23 cellular contexts compared by ENCODE assay signal in the genomic region with DNA sequence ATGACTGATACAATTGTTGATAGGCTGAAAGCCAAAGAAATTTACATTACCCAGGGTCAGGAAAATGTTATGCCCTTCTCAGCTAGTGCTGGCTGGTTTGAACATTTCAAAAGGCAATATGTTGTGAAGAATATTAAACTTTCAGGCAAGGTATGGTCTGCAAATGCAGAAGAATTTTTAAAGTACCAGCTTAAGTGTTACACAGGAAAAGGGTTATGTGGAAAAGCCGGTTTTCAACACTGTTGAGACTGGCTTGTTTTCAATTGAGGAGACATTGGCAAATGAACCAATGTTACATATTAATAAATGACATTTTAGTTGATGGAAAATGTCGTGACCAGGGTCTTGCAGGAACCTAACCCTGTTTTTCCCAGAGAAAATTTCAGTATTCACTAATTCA.
DNase-seq lines count a peak whose midpoint lies in the region; ATAC-seq and TF ChIP-seq lines count a peak whose summit lies in the region.
"Had no signal": no experiment of that assay in that cellular context is flagged by ENCODE, and none has a peak within 500 bp of the region (broad histone marks: within the 10 kb centered on the region; RNA-seq: fewer than 3 reads in every experiment).

No MANE protein-coding gene starts in this region.

- peaks cover 82% of the 10 kb centered on the region for H3K4me1 Mint-ChIP-seq in mesothelial cell of epicardium
- H3K4me1 Mint-ChIP-seq: CD8-positive, alpha-beta memory T cell had no signal

- DNase-seq in Panc1 (ENCODE audit: low read depth, low spot score) (no peak), mesothelial cell of epicardium (ENCODE audit: low spot score in 2 of 2, unreplicated experiment in 2 of 2) (no peak), upper lobe of right lung (no peak), NCI-H1417 (lab: John Stamatoyannopoulos, UW) (no peak), MV-4-11 (lab: John Stamatoyannopoulos, UW) (no peak)
- DNase-seq: 8988T; ACHN; AML-193; BE2C; CD4-positive, alpha-beta T cell; CD8-positive, alpha-beta memory T cell; DMS 273 treated with DMSO at 0.1 percent for 48 hours; DMS79; EL; GDM1; HFFc6 had no signal

- no peaks in the 10 kb centered on the region for H3K9me3 Mint-ChIP-seq in mesothelial cell of epicardium
- H3K9me3 Mint-ChIP-seq: CD4-positive, alpha-beta T cell; CD8-positive, alpha-beta memory T cell; GM23338; HFFc6 had no signal

- H3K36me3 ChIP-seq in Panc1 (ENCODE audit: control insufficient read depth, insufficient read depth, low read length) (no peaks in the 10 kb centered on the region), upper lobe of right lung (no peaks in the 10 kb centered on the region)
- H3K36me3 ChIP-seq: BE2C; BLaER1 treated with 17β-estradiol and CSF1 and Interleukin-3, amounts not matched to agents 10 nM and 100 nM; HAP-1 had no signal

- BruUV-seq in Panc1 (replicated peaks; lab: Mats Ljungman, UMichigan) = no TSS peak

- no peaks in the 10 kb centered on the region for H3K27me3 ChIP-seq in Panc1 (ENCODE audit: control insufficient read depth, insufficient read depth, low read length)
- H3K27me3 ChIP-seq in upper lobe of right lung = no peaks in the 10 kb centered on the region
- H3K27me3 ChIP-seq: BE2C; BLaER1 treated with 17β-estradiol and CSF1 and Interleukin-3, amounts not matched to agents 10 nM and 100 nM had no signal

- CTCF ChIA-PET in Panc1 (lab: Charles Lee) = no interaction called here

- H3K27ac Mint-ChIP-seq in mesothelial cell of epicardium = peak overlapping the region; percentile 79
- H3K27ac Mint-ChIP-seq: CD14-positive monocyte; CD4-positive, alpha-beta T cell; GM23338; HFFc6 had no signal

- TF ChIP-seq CTCF in Panc1 (IDR thresholded peaks at IDR 0.05) (no peak), mesothelial cell of epicardium (IDR thresholded peaks at IDR 0.05; ENCODE audit: unreplicated experiment) (no peak), upper lobe of right lung (IDR thresholded peaks at IDR 0.05) (no peak)

- intact Hi-C loops in Panc1 (cut with micrococcal nuclease; ENCODE audit: unreplicated experiment) = no loop called here
- intact Hi-C loops in upper lobe of right lung (cut with DNase I) = no loop called here

- H3K27me3 Mint-ChIP-seq in mesothelial cell of epicardium (ENCODE audit: low read depth) = no peaks in the 10 kb centered on the region
- H3K27me3 Mint-ChIP-seq: CD4-positive, alpha-beta T cell; CD8-positive, alpha-beta memory T cell had no signal

- no peak overlapping the region for H3K4me3 ChIP-seq in Panc1 (ENCODE audit: low read depth in 2 of 2, low read length in 2 of 2)
- no peak overlapping the region for H3K4me3 ChIP-seq in upper lobe of right lung
- H3K4me3 ChIP-seq: A549; BLaER1 treated with 17β-estradiol and CSF1 and Interleukin-3, amounts not matched to agents 10 nM and 100 nM; GM12878; GM23338; HAP-1 had no signal

- no peak overlapping the region for H3K4me3 Mint-ChIP-seq in mesothelial cell of epicardium
- H3K4me3 Mint-ChIP-seq: CD14-positive monocyte; CD4-positive, alpha-beta T cell; CD8-positive, alpha-beta memory T cell; GM23338; HFFc6 had no signal

- no peaks in the 10 kb centered on the region for H3K36me3 Mint-ChIP-seq in mesothelial cell of epicardium
- H3K36me3 Mint-ChIP-seq: CD14-positive monocyte had no signal

- POLR2A ChIA-PET in Panc1 (lab: Charles Lee) = no interaction called here

- H3K9me3 ChIP-seq in Panc1 (ENCODE audit: control insufficient read depth, insufficient read depth, low read depth, low read length) (no peaks in the 10 kb centered on the region), upper lobe of right lung (no peaks in the 10 kb centered on the region)
- H3K9me3 ChIP-seq: A549, BE2C, HAP-1 had no signal

- ATAC-seq in Panc1 (no peak), upper lobe of right lung (peak; percentile 36), GM21528 (IDR thresholded peaks at IDR 0.05; ENCODE audit: low FRiP score, unreplicated experiment) (no peak)
- ATAC-seq: A549, GM12878, GM23338 had no signal

- in situ Hi-C loops in Panc1 (cut with HindIII; ENCODE audit: low pct_unique_long_range_greater_than_20kb, low sequenced_read_pairs) = no loop called here

- no peaks in the 10 kb centered on the region for H3K4me1 ChIP-seq in Panc1 (ENCODE audit: control insufficient read depth, insufficient read depth, low read length)
- peaks cover 7% of the 10 kb centered on the region for H3K4me1 ChIP-seq in upper lobe of right lung
- H3K4me1 ChIP-seq: A549 had no signal

- H3K27ac ChIP-seq in Panc1 (ENCODE audit: low read length) (peak overlapping the region; percentile 2; the same call in 1 of the 2 replicates), upper lobe of right lung (no peak overlapping the region)
- H3K27ac ChIP-seq: A549; BLaER1 treated with 17β-estradiol and CSF1 and Interleukin-3, amounts not matched to agents 10 nM and 100 nM had no signal
